Comparison of ENCODE assay signal across 26 cellular contexts in genomic region chr6:127567476-127567875, GRCh38. TPM values are rescaled to one million over a fixed set of nuclear protein-coding genes. Genes with fewer than 3 reads are reported as not detected.
A peak's percentile ranks its signal among the peaks of the same experiment; 100 is the strongest.
DNase-seq lines count a peak whose midpoint lies in the region; ATAC-seq, FAIRE-seq and TF ChIP-seq lines count a peak whose summit lies in the region.
"Had no signal": no experiment of that assay in that cellular context is flagged by ENCODE, and none has a peak within 500 bp of the region (broad histone marks: within the 10 kb centered on the region; RNA-seq: fewer than 3 reads in every experiment).

No MANE protein-coding gene starts in this region.

- ATAC-seq in HCT116, result no peak

- H3K18ac ChIP-seq in H1 (ENCODE audit: extremely low read depth, low read length), result no peak overlapping the region

- H4K8ac ChIP-seq in H1 (ENCODE audit: extremely low read depth, insufficient read depth, low read length), result no peak overlapping the region

- H3K14ac ChIP-seq in H1 (ENCODE audit: insufficient read length), result no peak overlapping the region

- no peaks in the 10 kb centered on the region for H3K23me2 ChIP-seq in H1 (ENCODE audit: low read depth, low read length)

- intact Hi-C loops in HCT116 (cut with micrococcal nuclease), result no loop called here

- BruUV-seq in HCT116 (replicated peaks; lab: Mats Ljungman, UMichigan), result no TSS peak

- no peaks in the 10 kb centered on the region for H3K79me1 ChIP-seq in H1 (ENCODE audit: low read depth, low read length)

- H3K27ac ChIP-seq in HCT116 (ENCODE audit: low read depth, low read length), result no peak overlapping the region
- no peak overlapping the region for H3K27ac ChIP-seq in HEK293 (ENCODE audit: extremely low read depth, low read depth, low read length)
- H3K27ac ChIP-seq in H1 (ENCODE audit: low read depth, low read length), result no peak overlapping the region
- H3K27ac ChIP-seq: BLaER1 had no signal

- POLR2A ChIA-PET in HCT116 (lab: Charles Lee), result no interaction called here
- POLR2A ChIA-PET in HEK293 (lab: Yijun Ruan, JAX), result no interaction called here
- POLR2A ChIA-PET in H1 (lab: Charles Lee; ENCODE audit: partially characterized antibody), result no interaction called here

- H3K4me1 ChIP-seq in HCT116 (ENCODE audit: control insufficient read depth in 1 of 2, insufficient read depth in 2 of 2, low read length in 2 of 2) (no peaks in the 10 kb centered on the region), HEK293 (ENCODE audit: control insufficient read depth, insufficient read depth, low read length) (no peaks in the 10 kb centered on the region), H1 (replicated peaks in 1 of 4; ENCODE audit: control insufficient read depth in 3 of 4, insufficient read depth in 4 of 4, low read length in 3 of 4) (no peaks in the 10 kb centered on the region)
- H3K4me1 ChIP-seq: BE2C, BLaER1 had no signal

- H3K79me2 ChIP-seq in HCT116 (ENCODE audit: insufficient read depth, low read length) (no peaks in the 10 kb centered on the region), H1 (ENCODE audit: control insufficient read depth in 1 of 2, insufficient read depth in 2 of 2, low read length in 2 of 2) (no peaks in the 10 kb centered on the region)

- TF ChIP-seq CTCF in HCT116 (IDR thresholded peaks at IDR 0.05 in 2 of 3, conservative IDR thresholded peaks at IDR 0.05 in 1 of 3; ENCODE audit: borderline replicate concordance in 1 of 3, insufficient read depth in 1 of 3, low read depth in 2 of 3, low read length in 2 of 3), result no peak
- TF ChIP-seq CTCF in HEK293 (tag by site-specific recombination; IDR thresholded peaks at IDR 0.05), result no peak
- no peak for TF ChIP-seq CTCF in H1 (IDR thresholded peaks at IDR 0.05; ENCODE audit: control extremely low read depth in 1 of 3, insufficient read depth in 1 of 3, low read depth in 1 of 3, low read length in 3 of 3)

- RAD21 ChIA-PET in HCT116 (lab: Charles Lee; ENCODE audit: low non-redundant PET in 1 of 2, low total read pairs in 2 of 2, uncharacterized antibody in 2 of 2, unreplicated experiment in 2 of 2), result no interaction called here

- no peaks in the 10 kb centered on the region for H3K27me3 ChIP-seq in HCT116 (ENCODE audit: insufficient read depth, low read length)
- no peaks in the 10 kb centered on the region for H3K27me3 ChIP-seq in H1 (replicated peaks in 1 of 4; ENCODE audit: control insufficient read depth in 3 of 4, extremely low read depth in 1 of 4, insufficient read depth in 3 of 4, low read length in 3 of 4)
- H3K27me3 ChIP-seq: BLaER1 had no signal

- no peak overlapping the region for H2BK12ac ChIP-seq in H1 (ENCODE audit: low read depth, low read length)

- H4K5ac ChIP-seq in H1 (ENCODE audit: insufficient read length, low read depth, low read length), result no peak overlapping the region

- no peak for FAIRE-seq in H1 (lab: Jason Lieb, UNC)
- no peak for FAIRE-seq in H54 (lab: Jason Lieb, UNC)
- FAIRE-seq: A204.1, GM12891, GM19239 had no signal

- no peak overlapping the region for H4K91ac ChIP-seq in H1 (replicated peaks; ENCODE audit: insufficient read length, low read length)

- DNase-seq in HCT116 (ENCODE audit: low read depth, low spot score) (no peak), H1 (ENCODE audit: low read depth in 1 of 2, low spot score in 2 of 2) (no peak), H54 (ENCODE audit: insufficient read length, low spot score) (no peak), GOT3 (lab: John Stamatoyannopoulos, UW) (no peak)
- DNase-seq: 8988T; ACHN; BE2C; C1 segment of cervical spinal cord; CD4-positive, alpha-beta memory T cell; CD4-positive, CD25-positive, alpha-beta regulatory T cell; CD8-positive, alpha-beta memory T cell; COR-L47; DMS 273 treated with DMSO at 0.1 percent for 48 hours; DMS153; DMS53; DMS79; DND-41; EL; GDM1 had no signal

- TF ChIP-seq RAD21 in HCT116 (IDR thresholded peaks at IDR 0.05; ENCODE audit: low read depth) (no peak), H1 (IDR thresholded peaks at IDR 0.05 in 1 of 2, conservative IDR thresholded peaks at IDR 0.05 in 1 of 2; ENCODE audit: low read depth in 2 of 2, low read length in 2 of 2) (no peak)

- H3K36me3 ChIP-seq in HCT116 (ENCODE audit: control insufficient read depth in 1 of 2, insufficient read depth in 2 of 2, low read length in 2 of 2) (no peaks in the 10 kb centered on the region), HEK293 (ENCODE audit: control insufficient read depth in 2 of 2, insufficient read depth in 1 of 2, low read length in 2 of 2) (no peaks in the 10 kb centered on the region), H1 (ENCODE audit: control insufficient read depth in 2 of 4, insufficient read depth in 4 of 4, low read length in 3 of 4) (no peaks in the 10 kb centered on the region)
- H3K36me3 ChIP-seq: BE2C, BLaER1 had no signal

- no peak for TF ChIP-seq EP300 in H1 (IDR thresholded peaks at IDR 0.05; ENCODE audit: borderline replicate concordance in 1 of 2, low read depth in 2 of 2, low read length in 2 of 2)

- TF ChIP-seq POLR2A in HCT116 (IDR thresholded peaks at IDR 0.05; ENCODE audit: borderline replicate concordance, extremely low read depth, insufficient read depth, insufficient read length), result no peak
- TF ChIP-seq POLR2A in H1 (IDR thresholded peaks at IDR 0.05; ENCODE audit: control extremely low read depth in 1 of 2, low read depth in 2 of 2, low read length in 2 of 2), result no peak
- no peak for TF ChIP-seq POLR2A in H54 (IDR thresholded peaks at IDR 0.05; ENCODE audit: low read depth, low read length)

- no peak overlapping the region for H2BK20ac ChIP-seq in H1 (ENCODE audit: low read length)

- H3K9me2 ChIP-seq in HCT116 (ENCODE audit: insufficient read depth), result no peaks in the 10 kb centered on the region

- no peak overlapping the region for H2BK15ac ChIP-seq in H1 (ENCODE audit: low read length)

- H2AFZ ChIP-seq in HCT116 (ENCODE audit: low read depth, low read length, poor library complexity, severe bottlenecking) (no peak overlapping the region), H1 (ENCODE audit: low read length) (no peak overlapping the region)

- H2BK120ac ChIP-seq in H1 (replicated peaks; ENCODE audit: low read depth, low read length), result no peak overlapping the region

- H3K4ac ChIP-seq in H1 (replicated peaks; ENCODE audit: insufficient read length, low read depth, low read length), result no peak overlapping the region

- H3K9me3 ChIP-seq in HCT116 (ENCODE audit: control insufficient read depth in 1 of 2, insufficient read depth in 1 of 2, low read depth in 1 of 2, low read length in 2 of 2), result no peaks in the 10 kb centered on the region
- no peaks in the 10 kb centered on the region for H3K9me3 ChIP-seq in HEK293 (ENCODE audit: control insufficient read depth, insufficient read depth, low read depth, low read length)
- H3K9me3 ChIP-seq in H1 (ENCODE audit: insufficient read depth in 2 of 2, low read depth in 1 of 2, low read length in 1 of 2), result no peaks in the 10 kb centered on the region
- H3K9me3 ChIP-seq: BE2C, BLaER1 had no signal

- WGBS in H1 (ENCODE audit: extremely low coverage in 1 of 2, insufficient coverage in 1 of 2, insufficient read length in 1 of 2, insufficient replicate concordance in 2 of 2, low coverage in 1 of 2, low lambda C conversion rate in 2 of 2, missing lambda C conversion rate in 1 of 2), 2 experiments, result 63% methylated on average over 2 of the region's 2 CpGs; no CpG with 5 or more reads in 1 of the 2 experiments

- H3K9ac ChIP-seq in HCT116 (ENCODE audit: low read length) (no peak overlapping the region), H1 (replicated peaks in 1 of 4; ENCODE audit: extremely low read depth in 1 of 4, low read depth in 3 of 4, low read length in 3 of 4) (no peak overlapping the region)
- H3K9ac ChIP-seq: BLaER1 had no signal

- CTCF ChIA-PET in HCT116 (lab: Charles Lee), result no interaction called here
- CTCF ChIA-PET in HEK293 (lab: Yijun Ruan, JAX), result interaction anchor here (0.6 to 3.6 kb wide), 3 partner anchors 12 to 74 kb away, joined by 3 to 19 read pairs (median 3); no protein-coding TSS in a partner anchor
- CTCF ChIA-PET in H1 (lab: Charles Lee; ENCODE audit: partially characterized antibody), result interaction anchor here (1.3 kb wide), 1 partner anchor 10 kb away, joined by 4 read pairs; no protein-coding TSS in a partner anchor

- no peak overlapping the region for H3K23ac ChIP-seq in H1 (ENCODE audit: insufficient read length)

- no peak overlapping the region for H3K56ac ChIP-seq in H1 (replicated peaks; ENCODE audit: insufficient read length, low read depth, low read length)

- H2BK5ac ChIP-seq in H1 (ENCODE audit: low read depth, low read length), result no peak overlapping the region

- H3K4me3 ChIP-seq in HCT116 (replicated peaks in 1 of 2; ENCODE audit: low read depth in 1 of 2, low read length in 2 of 2), result no peak overlapping the region
- H3K4me3 ChIP-seq in HEK293 (ENCODE audit: low read depth, low read length), result no peak overlapping the region
- H3K4me3 ChIP-seq in H1 (ENCODE audit: extremely low read depth in 1 of 4, insufficient read depth in 2 of 4, low read depth in 3 of 4, low read length in 4 of 4), result no peak overlapping the region
- H3K4me3 ChIP-seq: BLaER1 had no signal

- H3K4me2 ChIP-seq in HCT116 (ENCODE audit: low read length) (no peak overlapping the region), H1 (ENCODE audit: insufficient read depth in 1 of 2, low read depth in 2 of 2, low read length in 2 of 2) (no peak overlapping the region)
- H3K4me2 ChIP-seq: BLaER1 had no signal

- H2AK5ac ChIP-seq in H1 (ENCODE audit: low read depth, low read length), result no peak overlapping the region

- no peaks in the 10 kb centered on the region for H4K20me1 ChIP-seq in HCT116 (ENCODE audit: insufficient read depth)
- H4K20me1 ChIP-seq in H1 (replicated peaks in 1 of 2; ENCODE audit: control insufficient read depth in 1 of 2, insufficient read depth in 2 of 2, low read length in 2 of 2), result no peaks in the 10 kb centered on the region
- H4K20me1 ChIP-seq: BLaER1 had no signal

TF ChIP-seq in HCT116, 20 proteins besides CTCF, POLR2A, EP300 and RAD21 (continues in another document):
- TF ChIP-seq SIN3A (IDR thresholded peaks at IDR 0.05; ENCODE audit: low read depth), result no peak

TF ChIP-seq in HEK293, 187 proteins besides CTCF, POLR2A, EP300 and RAD21 (continues in another document):
- TF ChIP-seq ZNF544 (tag by site-specific recombination; IDR thresholded peaks at IDR 0.05), result no peak
- TF ChIP-seq ZNF350 (tag by site-specific recombination; IDR thresholded peaks at IDR 0.05), result no peak

TF ChIP-seq in H1, 55 proteins besides CTCF, POLR2A, EP300 and RAD21:
- TF ChIP-seq SRF (IDR thresholded peaks at IDR 0.05; ENCODE audit: low read depth, low read length), result peak; percentile 91
- no peak for TF ChIP-seq MAFK (IDR thresholded peaks at IDR 0.05; ENCODE audit: low read depth, low read length)
TF ChIP-seq in H1: peak in this region for 1.

RNA-seq across cellular contexts. Expression of gene C6orf58, which starts 9.5 kb away (rescaled TPM):
- total RNA-seq in HCT116 (2021; ENCODE audit: unreplicated experiment), result 0.20 TPM
- 0.05 TPM in 1 of 2 replicates, not detected in the other for polyA plus RNA-seq in HCT116 (2012)
- total RNA-seq in H1 (2021; fragmentation: NEBNext Ultra II Directional; extraction: Animal tissue kit (Norgen Biotek cat#: 25700)), result not detected in 2 replicates
- polyA plus RNA-seq in H1 (2011; rRNA removed), result not detected in 2 replicates
- not detected for polyA plus RNA-seq in H1 (2011; cell fraction: cytosol; rRNA removed)
- not detected for polyA plus RNA-seq in H1 (2011; cell fraction: nucleus; rRNA removed)
- polyA plus RNA-seq in H1 (2012, experiment 1 of 2), result 0.23 TPM in 1 of 4 replicates, not detected in the others
- not detected for polyA plus RNA-seq in H1 (2012, experiment 2 of 2)
- not detected for polyA plus RNA-seq in H1 (2013, experiment 1 of 2)
- polyA plus RNA-seq in H1 (2013, experiment 2 of 2), result not detected
- not detected in 2 replicates for polyA minus RNA-seq in H1 (2011; rRNA and poly(A)+ RNA removed)
- not detected for polyA minus RNA-seq in H1 (2011; cell fraction: cytosol; rRNA and poly(A)+ RNA removed)
- not detected for polyA minus RNA-seq in H1 (2011; cell fraction: nucleus; rRNA and poly(A)+ RNA removed)
- total RNA-seq: CD4-positive, alpha-beta memory T cell; CD4-positive, CD25-positive, alpha-beta regulatory T cell; CD8-positive, alpha-beta memory T cell; G401 had no signal
- polyA plus RNA-seq: CD14-positive monocyte; CD4-positive, CD25-positive, alpha-beta regulatory T cell; CD8-positive, alpha-beta memory T cell had no signal
